ENCODE assay signal across 22 cellular contexts in the genomic region with DNA sequence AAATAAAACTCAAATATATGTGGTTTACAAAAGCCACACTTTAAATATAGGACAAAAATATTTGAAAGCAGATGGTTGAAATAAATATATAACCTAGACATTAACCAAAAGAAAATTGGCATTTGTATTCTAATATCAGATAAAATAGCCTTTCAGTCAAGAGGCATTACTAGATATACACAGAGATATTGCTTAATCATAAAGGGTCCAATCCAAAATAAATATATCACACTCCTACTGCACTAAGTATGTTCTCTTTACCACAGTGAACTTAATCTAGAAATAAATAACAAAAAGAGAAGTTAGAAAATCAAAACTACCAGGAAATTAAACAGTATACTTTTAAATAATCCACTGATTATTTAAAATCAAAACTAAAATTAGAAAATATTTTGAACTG. TPM values are rescaled to one million over a fixed set of nuclear protein-coding genes. Genes with fewer than 3 reads are reported as not detected.
DNase-seq lines count a peak whose midpoint lies in the region; ATAC-seq, FAIRE-seq and TF ChIP-seq lines count a peak whose summit lies in the region.
"Had no signal": no experiment of that assay in that cellular context is flagged by ENCODE, and none has a peak within 500 bp of the region (broad histone marks: within the 10 kb centered on the region; RNA-seq: fewer than 3 reads in every experiment).

No MANE protein-coding gene starts in this region.

- no peaks in the 10 kb centered on the region for H3K9me1 ChIP-seq in IMR-90 (ENCODE audit: insufficient read depth, low read length)

- no peak for TF ChIP-seq RAD21 in IMR-90 (IDR thresholded peaks at IDR 0.05; ENCODE audit: low read length)
- TF ChIP-seq RAD21 in HepG2 (CRISPR knock-in tag; IDR thresholded peaks at IDR 0.05), result no peak

- no peaks in the 10 kb centered on the region for H3K79me1 ChIP-seq in IMR-90 (ENCODE audit: low read depth in 1 of 2, low read length in 2 of 2)

- no peaks in the 10 kb centered on the region for H3K79me2 ChIP-seq in HepG2 (ENCODE audit: insufficient read depth, low read length)

- BruUV-seq in IMR-90 (replicated peaks; lab: Mats Ljungman, UMichigan), result no TSS peak
- BruUV-seq in HepG2 (replicated peaks; lab: Mats Ljungman, UMichigan), result no TSS peak

- POLR2A ChIA-PET in IMR-90 (lab: Charles Lee; ENCODE audit: unreplicated experiment), result no interaction called here
- POLR2A ChIA-PET in HepG2 (lab: Yijun Ruan, JAX), result no interaction called here

- H4K8ac ChIP-seq in IMR-90 (ENCODE audit: low read depth in 2 of 2, low read length in 2 of 2), result no peak overlapping the region

- H3K56ac ChIP-seq in IMR-90 (ENCODE audit: extremely low read depth, insufficient read depth, low read length), result no peak overlapping the region

- H2AK9ac ChIP-seq in IMR-90 (replicated peaks; ENCODE audit: low read depth, low read length, poor library complexity), result no peak overlapping the region

- H3K4me1 ChIP-seq in IMR-90 (ENCODE audit: control insufficient read depth, insufficient read depth, low read length), result no peaks in the 10 kb centered on the region
- no peaks in the 10 kb centered on the region for H3K4me1 ChIP-seq in kidney (ENCODE audit: control insufficient read depth in 1 of 2, insufficient read depth in 1 of 2, low read depth in 1 of 2, low read length in 2 of 2)
- H3K4me1 ChIP-seq in HepG2 (ENCODE audit: insufficient read depth, low read length), result no peaks in the 10 kb centered on the region
- H3K4me1 ChIP-seq in upper lobe of left lung, result no peaks in the 10 kb centered on the region
- H3K4me1 ChIP-seq: A549; BLaER1 treated with 17β-estradiol and CSF1 and Interleukin-3, amounts not matched to agents 10 nM and 100 nM; Caco-2 had no signal

- H3K27me3 ChIP-seq in IMR-90 (ENCODE audit: control insufficient read depth, insufficient read depth, low read length) (no peaks in the 10 kb centered on the region), HepG2 (ENCODE audit: control insufficient read depth in 1 of 2, insufficient read depth in 2 of 2, low read length in 2 of 2) (no peaks in the 10 kb centered on the region), upper lobe of left lung (no peaks in the 10 kb centered on the region)
- H3K27me3 ChIP-seq: BLaER1 treated with 17β-estradiol and CSF1 and Interleukin-3, amounts not matched to agents 10 nM and 100 nM had no signal

- TF ChIP-seq EP300 in HepG2 (IDR thresholded peaks at IDR 0.05; ENCODE audit: low read depth in 2 of 2, low read length in 2 of 2) (no peak), HepG2 (CRISPR knock-in tag; IDR thresholded peaks at IDR 0.05; ENCODE audit: borderline replicate concordance) (no peak), upper lobe of left lung (IDR thresholded peaks at IDR 0.05) (no peak)

- FAIRE-seq in kidney (lab: Jason Lieb, UNC) (peak; percentile 23), HepG2 (lab: Jason Lieb, UNC) (no peak)
- FAIRE-seq: A549, D721Med, GM12891, GM18507 had no signal

- H3K9ac ChIP-seq in IMR-90 (ENCODE audit: low read depth, low read length) (no peak overlapping the region), kidney (ENCODE audit: low read length in 2 of 2) (no peak overlapping the region), HepG2 (ENCODE audit: insufficient read depth, low read depth, low read length) (no peak overlapping the region)
- H3K9ac ChIP-seq: BLaER1 treated with 17β-estradiol and CSF1 and Interleukin-3, amounts not matched to agents 10 nM and 100 nM had no signal

- dilution Hi-C loops in IMR-90 (cut with HindIII; ENCODE audit: low sequenced_read_pairs, unreplicated experiment), result no loop called here

- H2BK20ac ChIP-seq in IMR-90 (ENCODE audit: low read depth, low read length), result no peak overlapping the region

- no peak overlapping the region for H2BK5ac ChIP-seq in IMR-90 (ENCODE audit: low read depth, low read length, poor library complexity, severe bottlenecking)

- no peak overlapping the region for H2AFZ ChIP-seq in IMR-90 (replicated peaks; ENCODE audit: low read length, poor library complexity)
- no peak overlapping the region for H2AFZ ChIP-seq in HepG2 (ENCODE audit: low read length)

- CTCF ChIA-PET in IMR-90 (lab: Yijun Ruan, JAX) (no interaction called here), HepG2 (lab: Yijun Ruan, JAX; ENCODE audit: low intra/inter-chr PET ratio, low total read pairs) (no interaction called here)

- no peak overlapping the region for H2BK120ac ChIP-seq in IMR-90 (ENCODE audit: low read depth, low read length)

- ATAC-seq in IMR-90 (ENCODE audit: low read depth) (no peak), HepG2 (no peak), upper lobe of left lung (ENCODE audit: low FRiP score in 2 of 2) (no peak), left cardiac atrium (no peak)
- ATAC-seq: A549; CD8-positive, alpha-beta T cell had no signal

- H3K9me3 ChIP-seq in IMR-90 (ENCODE audit: control insufficient read depth, insufficient read depth, low read length), result peaks cover 5% of the 10 kb centered on the region
- H3K9me3 ChIP-seq in kidney (ENCODE audit: control insufficient read depth in 1 of 2, low read length in 2 of 2), result no peaks in the 10 kb centered on the region
- no peaks in the 10 kb centered on the region for H3K9me3 ChIP-seq in HepG2 (ENCODE audit: low read length)
- no peaks in the 10 kb centered on the region for H3K9me3 ChIP-seq in upper lobe of left lung
- H3K9me3 ChIP-seq: A549; BLaER1 treated with 17β-estradiol and CSF1 and Interleukin-3, amounts not matched to agents 10 nM and 100 nM; Caco-2 had no signal

- intact Hi-C loops in IMR-90 (cut with micrococcal nuclease) (no loop called here), kidney (cut with DNase I) (no loop called here), HepG2 (cut with micrococcal nuclease; ENCODE audit: unreplicated experiment) (no loop called here), left cardiac atrium (cut with DNase I) (no loop called here)

- TF ChIP-seq CTCF in IMR-90 (conservative IDR thresholded peaks at IDR 0.05; ENCODE audit: low read depth, low read length), result no peak
- TF ChIP-seq CTCF in kidney (IDR thresholded peaks at IDR 0.05; ENCODE audit: borderline replicate concordance, extremely low read depth, insufficient read depth), result no peak
- no peak for TF ChIP-seq CTCF in HepG2 (CRISPR knock-in tag; IDR thresholded peaks at IDR 0.05)
- no peak for TF ChIP-seq CTCF in upper lobe of left lung (IDR thresholded peaks at IDR 0.05)

- TF ChIP-seq POLR2A in IMR-90 (IDR thresholded peaks at IDR 0.05; ENCODE audit: low read depth, low read length) (no peak), HepG2 (IDR thresholded peaks at IDR 0.05; ENCODE audit: insufficient read depth in 1 of 2, low read depth in 2 of 2, low read length in 2 of 2) (no peak), upper lobe of left lung (IDR thresholded peaks at IDR 0.05) (no peak)

- H2BK15ac ChIP-seq in IMR-90 (ENCODE audit: low read depth, low read length), result no peak overlapping the region

- H3K36me3 ChIP-seq in IMR-90 (ENCODE audit: control insufficient read depth, insufficient read depth, low read length) (no peaks in the 10 kb centered on the region), kidney (ENCODE audit: control insufficient read depth in 1 of 2, insufficient read depth in 2 of 2, low read length in 2 of 2) (no peaks in the 10 kb centered on the region), HepG2 (replicated peaks in 1 of 2; ENCODE audit: control insufficient read depth in 1 of 2, insufficient read depth in 2 of 2, low read length in 2 of 2) (no peaks in the 10 kb centered on the region), upper lobe of left lung (no peaks in the 10 kb centered on the region)
- H3K36me3 ChIP-seq: BLaER1 treated with 17β-estradiol and CSF1 and Interleukin-3, amounts not matched to agents 10 nM and 100 nM had no signal

- H3K14ac ChIP-seq in IMR-90 (replicated peaks; ENCODE audit: low read depth, low read length), result no peak overlapping the region

- H3K4me2 ChIP-seq in IMR-90 (ENCODE audit: low read depth, low read length), result no peak overlapping the region
- H3K4me2 ChIP-seq in HepG2 (ENCODE audit: low read depth, low read length), result no peak overlapping the region
- H3K4me2 ChIP-seq: A549; BLaER1 treated with 17β-estradiol and CSF1 and Interleukin-3, amounts not matched to agents 10 nM and 100 nM had no signal

- no peak for DNase-seq in IMR-90
- no peak for DNase-seq in kidney
- DNase-seq in HepG2 (ENCODE audit: low spot score), result no peak
- DNase-seq in upper lobe of left lung, result no peak
- DNase-seq in glomerular visceral epithelial cell (ENCODE audit: extremely low spot score), result no peak
- no peak for DNase-seq in left cardiac atrium
- DNase-seq: AML-193; Caco-2; Calu3; CD4-positive, alpha-beta T cell; CD8-positive, alpha-beta T cell; DMS79 treated with DMSO at 0.1 percent for 48 hours; GF-D8 had no signal

- no peak overlapping the region for H3K18ac ChIP-seq in IMR-90 (ENCODE audit: low read depth, low read length)

- H3K23ac ChIP-seq in IMR-90 (ENCODE audit: low read depth, low read length), result no peak overlapping the region

- no peak overlapping the region for H4K91ac ChIP-seq in IMR-90 (ENCODE audit: insufficient read depth, low read depth, low read length)

- H3K27ac ChIP-seq in IMR-90 (ENCODE audit: insufficient read depth, low read length) (no peak overlapping the region), kidney (ENCODE audit: low read depth in 2 of 2, low read length in 2 of 2) (no peak overlapping the region), HepG2 (ENCODE audit: extremely low read length, insufficient read depth, low read length) (no peak overlapping the region), upper lobe of left lung (no peak overlapping the region)
- H3K27ac ChIP-seq: 22Rv1; A549; BLaER1 treated with 17β-estradiol and CSF1 and Interleukin-3, amounts not matched to agents 10 nM and 100 nM; C4-2B had no signal

- H2AK5ac ChIP-seq in IMR-90 (ENCODE audit: low read depth, low read length), result no peak overlapping the region

- H3K4me3 ChIP-seq in IMR-90 (ENCODE audit: insufficient read depth, low read depth, low read length) (no peak overlapping the region), kidney (ENCODE audit: low read length in 2 of 2) (no peak overlapping the region), HepG2 (replicated peaks in 1 of 3; ENCODE audit: insufficient read depth in 1 of 3, low read depth in 2 of 3, low read length in 3 of 3) (no peak overlapping the region), upper lobe of left lung (no peak overlapping the region)
- H3K4me3 ChIP-seq: A549; BLaER1 treated with 17β-estradiol and CSF1 and Interleukin-3, amounts not matched to agents 10 nM and 100 nM had no signal

- in situ Hi-C loops in IMR-90 (cut with MboI; ENCODE audit: low sequenced_read_pairs), result no loop called here
- in situ Hi-C loops in HepG2 (cut with HindIII; ENCODE audit: extremely low pct_ligation_motif_present, low pct_unique_long_range_greater_than_20kb), result no loop called here

- H4K20me1 ChIP-seq in IMR-90 (ENCODE audit: insufficient read depth, low read length) (no peaks in the 10 kb centered on the region), HepG2 (ENCODE audit: insufficient read depth, low read length) (no peaks in the 10 kb centered on the region)
- H4K20me1 ChIP-seq: BLaER1 treated with 17β-estradiol and CSF1 and Interleukin-3, amounts not matched to agents 10 nM and 100 nM had no signal

- no peak overlapping the region for H4K5ac ChIP-seq in IMR-90 (ENCODE audit: low read depth, low read length)

- H3K4ac ChIP-seq in IMR-90 (ENCODE audit: low read depth, low read length), result no peak overlapping the region

RNA-seq across cellular contexts. Expression of a gene that starts 34.2 kb away (rescaled TPM):
- total RNA-seq in IMR-90 (2012; rRNA removed) (not detected in 2 replicates), kidney (3.6 TPM), HepG2 (2016; rRNA removed; fragmentation: Illumina TruSeq; extraction: Trizol) (not detected in 2 replicates), upper lobe of left lung (not detected), left cardiac atrium (10 to 100 TPM; 27.5 to 49.9 TPM)
- polyA plus RNA-seq in IMR-90 (2012; rRNA removed) (not detected in 2 replicates), kidney (ENCODE audit: insufficient read depth, low read depth, low replicate concordance) (9.9 TPM), HepG2 (2011; rRNA removed) (not detected in 2 replicates)
- not detected in 2 replicates for polyA plus RNA-seq in IMR-90 (2012; cell fraction: cytosol; rRNA removed)
- not detected in 2 replicates for polyA plus RNA-seq in IMR-90 (2012; cell fraction: nucleus; rRNA removed; ENCODE audit: low replicate concordance)
- not detected in 2 replicates for total RNA-seq in HepG2 (2016; cell fraction: cytosol; rRNA removed; fragmentation: Illumina TruSeq; extraction: Trizol; ENCODE audit: low read depth)
- not detected in 2 replicates for total RNA-seq in HepG2 (2016; cell fraction: insoluble cytoplasmic fraction; rRNA removed; fragmentation: Illumina TruSeq; extraction: Trizol)
- not detected in 2 replicates for total RNA-seq in HepG2 (2016; cell fraction: membrane; rRNA removed; fragmentation: Illumina TruSeq; extraction: Trizol)
- not detected in 2 replicates for total RNA-seq in HepG2 (2016; cell fraction: nucleus; rRNA removed; fragmentation: Illumina TruSeq; extraction: Trizol)
- not detected in 2 replicates for polyA plus RNA-seq in HepG2 (2011; cell fraction: cytosol; rRNA removed)
- not detected in 2 replicates for polyA plus RNA-seq in HepG2 (2011; cell fraction: nucleus; rRNA removed)
- polyA plus RNA-seq in HepG2 (2012), result not detected in 2 replicates
- polyA plus RNA-seq in HepG2 (2016; cell fraction: cytosol; fragmentation: Illumina TruSeq; extraction: Trizol; ENCODE audit: low read depth), result not detected in 2 replicates
- not detected in 2 replicates for polyA plus RNA-seq in HepG2 (2016; cell fraction: insoluble cytoplasmic fraction; fragmentation: Illumina TruSeq; extraction: Trizol; ENCODE audit: low read depth)
- not detected in 2 replicates for polyA plus RNA-seq in HepG2 (2016; cell fraction: membrane; fragmentation: Illumina TruSeq; extraction: Trizol; ENCODE audit: low read depth)
- not detected in 2 replicates for polyA plus RNA-seq in HepG2 (2016; cell fraction: nucleus; fragmentation: Illumina TruSeq; extraction: Trizol; ENCODE audit: insufficient read depth, low read depth)
- polyA minus RNA-seq in HepG2 (2011; rRNA and poly(A)+ RNA removed; ENCODE audit: low replicate concordance), result not detected in 2 replicates
- polyA minus RNA-seq in HepG2 (2011; cell fraction: cytosol; rRNA and poly(A)+ RNA removed), result not detected in 2 replicates
- polyA minus RNA-seq in HepG2 (2011; cell fraction: nucleus; rRNA and poly(A)+ RNA removed), result not detected in 2 replicates
- total RNA-seq: A172; B cell; Caco-2; CD4-positive, alpha-beta T cell; CD8-positive, alpha-beta T cell had no signal
- polyA plus RNA-seq: A549 had no signal
